ENCODE assay signal across 2 cellular contexts in genomic region chr9:33185858-33186257, GRCh38.
TF ChIP-seq lines count a peak whose summit lies in the region.

No MANE protein-coding gene starts in this region.

TF ChIP-seq in GM23338, 12 proteins besides CTCF, POLR2A, EP300 and RAD21:
- no peak for TF ChIP-seq STAT1 (IDR thresholded peaks at IDR 0.05; ENCODE audit: unreplicated experiment)
- TF ChIP-seq CREB1 (CRISPR knock-in tag; IDR thresholded peaks at IDR 0.05; ENCODE audit: low read depth): no peak
- no peak for TF ChIP-seq ZNF114 (CRISPR knock-in tag; IDR thresholded peaks at IDR 0.05)
- no peak for TF ChIP-seq EZH2 (IDR thresholded peaks at IDR 0.05; ENCODE audit: low read depth, unreplicated experiment)
- no peak for TF ChIP-seq POLR2AphosphoS5 (IDR thresholded peaks at IDR 0.05; ENCODE audit: low read depth)
- TF ChIP-seq ZNF462 (CRISPR knock-in tag; IDR thresholded peaks at IDR 0.05): no peak
- TF ChIP-seq ETS1 (IDR thresholded peaks at IDR 0.05): no peak
- no peak for TF ChIP-seq ZNF331 (CRISPR knock-in tag; IDR thresholded peaks at IDR 0.05; ENCODE audit: low read depth)
- TF ChIP-seq NANOG (IDR thresholded peaks at IDR 0.05; ENCODE audit: borderline replicate concordance): no peak
- no peak for TF ChIP-seq REST (IDR thresholded peaks at IDR 0.05; ENCODE audit: unreplicated experiment)
TF ChIP-seq in GM23338: peak in this region for 0.

TF ChIP-seq in K562, 482 proteins besides CTCF, POLR2A, EP300 and RAD21:
- no peak for TF ChIP-seq CBX3 (IDR thresholded peaks at IDR 0.05; ENCODE audit: borderline replicate concordance in 1 of 2, low read length in 2 of 2)
- no peak for TF ChIP-seq FOXA3 (CRISPR knock-in tag; conservative IDR thresholded peaks at IDR 0.05 in 1 of 2, IDR thresholded peaks at IDR 0.05 in 1 of 2)
- TF ChIP-seq CHD7 (IDR thresholded peaks at IDR 0.05; ENCODE audit: low read depth, low read length): no peak
- TF ChIP-seq HEY1 (CRISPR knock-in tag; IDR thresholded peaks at IDR 0.05; ENCODE audit: borderline replicate concordance): no peak
- TF ChIP-seq TAF15 (IDR thresholded peaks at IDR 0.05; ENCODE audit: low read depth, low read length): no peak
- TF ChIP-seq ZNF134 (CRISPR knock-in tag; conservative IDR thresholded peaks at IDR 0.05): no peak
- no peak for TF ChIP-seq NRF1 (conservative IDR thresholded peaks at IDR 0.05 in 1 of 2, IDR thresholded peaks at IDR 0.05 in 1 of 2)
